ENCODE assay signal across 9 cellular contexts in genomic region chr19:8240274-8241229, GRCh38. TPM values are rescaled to one million over a fixed set of nuclear protein-coding genes. Genes with fewer than 3 reads are reported as not detected.
DNase-seq lines count a peak whose midpoint lies in the region; ATAC-seq and TF ChIP-seq lines count a peak whose summit lies in the region.
"Had no signal": no experiment of that assay in that cellular context is flagged by ENCODE, and none has a peak within 500 bp of the region (broad histone marks: within the 10 kb centered on the region; RNA-seq: fewer than 3 reads in every experiment).

No MANE protein-coding gene starts in this region.

- no peaks in the 10 kb centered on the region for H3F3A ChIP-seq in SK-N-SH (replicated peaks; ENCODE audit: insufficient read depth)

- H3K36me3 ChIP-seq in HUES48 (ENCODE audit: control insufficient read depth, insufficient read depth, low read length) = no peaks in the 10 kb centered on the region; the same call in 1 of the 2 replicates
- no peaks in the 10 kb centered on the region for H3K36me3 ChIP-seq in SK-N-SH (replicated peaks in 1 of 2; ENCODE audit: control insufficient read depth in 1 of 2, insufficient read depth in 2 of 2, low read length in 1 of 2)

- POLR2A ChIA-PET in SK-N-SH (lab: Yijun Ruan, JAX) = interaction anchor here (1.1 kb wide), 1 partner anchor 9 kb away, joined by 3 read pairs; no protein-coding TSS in a partner anchor

- 0 out of 2 replicates have a peak, but pooled peaks have one; percentile 20 for TF ChIP-seq RAD21 in SK-N-SH (IDR thresholded peaks at IDR 0.05; ENCODE audit: low read length)

- in situ Hi-C loops in astrocyte of the spinal cord (cut with HindIII; ENCODE audit: low sequenced_read_pairs) = no loop called here

- no peaks in the 10 kb centered on the region for H3K79me2 ChIP-seq in SK-N-SH (ENCODE audit: insufficient read depth)

- H3K9ac ChIP-seq in HUES48 (ENCODE audit: low read depth, low read length) (no peak overlapping the region), SK-N-SH (no peak overlapping the region)

- no peaks in the 10 kb centered on the region for H3K9me2 ChIP-seq in SK-N-SH

- H3K27ac ChIP-seq in HUES48 (ENCODE audit: low read depth, low read length) (peak overlapping the region; percentile 82), SK-N-SH (ENCODE audit: low read depth in 2 of 2, low read length in 1 of 2) (peak overlapping the region; percentile 14 to 91; a peak in 2 of 4 replicates), right cardiac atrium (ENCODE audit: low read length) (peak overlapping the region; percentile 77)
- H3K27ac ChIP-seq: 22Rv1 had no signal

- H3K4me1 ChIP-seq in HUES48 (ENCODE audit: control insufficient read depth, insufficient read depth, low read length) = peaks cover 11% of the 10 kb centered on the region
- H3K4me1 ChIP-seq in SK-N-SH (ENCODE audit: control insufficient read depth in 1 of 2, insufficient read depth in 2 of 2, low read depth in 1 of 2, low read length in 1 of 2) = peaks cover 4 to 18% of the 10 kb centered on the region in 2 experiments; a peak in 2 of 4 replicates
- H3K4me1 ChIP-seq in right cardiac atrium (ENCODE audit: control insufficient read depth, insufficient read depth, low read length) = peaks cover 7% of the 10 kb centered on the region

- peak; percentile 12 to 78; a peak in 3 of 4 replicates for TF ChIP-seq EP300 in SK-N-SH (IDR thresholded peaks at IDR 0.05; ENCODE audit: borderline replicate concordance in 1 of 2, low read depth in 1 of 2, low read length in 1 of 2)

- H3K9me3 ChIP-seq in HUES48 (ENCODE audit: control insufficient read depth, insufficient read depth, low read length) (no peaks in the 10 kb centered on the region), SK-N-SH (no peaks in the 10 kb centered on the region), right cardiac atrium (ENCODE audit: control insufficient read depth, low read length) (peaks cover 2% of the 10 kb centered on the region)

- H2AFZ ChIP-seq in SK-N-SH (ENCODE audit: low read depth) = no peak overlapping the region

- H4K20me1 ChIP-seq in SK-N-SH (ENCODE audit: insufficient read depth) = no peaks in the 10 kb centered on the region

- TF ChIP-seq CTCF in SK-N-SH (IDR thresholded peaks at IDR 0.05) (no peak), astrocyte of the spinal cord (IDR thresholded peaks at IDR 0.05; ENCODE audit: low read depth, low read length) (no peak)

- peak overlapping the region; percentile 40; the same call in 1 of the 2 replicates for H3K4me2 ChIP-seq in SK-N-SH

- ATAC-seq in right cardiac atrium = peak; percentile 81 to 90
- no peak for ATAC-seq in HG03571 (IDR thresholded peaks at IDR 0.05; ENCODE audit: unreplicated experiment)

- 15% methylated on average over 11 of the region's 17 CpGs for WGBS in SK-N-SH (ENCODE audit: low lambda C conversion rate)
- 10% methylated on average over 17 of the region's 17 CpGs for WGBS in right cardiac atrium

- DNase-seq in DMS153 (lab: John Stamatoyannopoulos, UW) (peak; percentile 7), DMS153 treated with DMSO at 0.1 percent for 48 hours (lab: John Stamatoyannopoulos, UW; ENCODE audit: unreplicated experiment) (no peak), SK-N-SH (peak; percentile 93), astrocyte of the spinal cord (ENCODE audit: low read depth, low spot score) (peak; percentile 91), right cardiac atrium (peak; percentile 88 to 95 (median 94)), renal cortical epithelial cell (ENCODE audit: low read depth) (peak; percentile 83)

- no peak overlapping the region for H3K4me3 ChIP-seq in HUES48 (ENCODE audit: low read depth, low read length)
- H3K4me3 ChIP-seq in SK-N-SH (ENCODE audit: low read depth in 2 of 2, low read length in 1 of 2) = no peak overlapping the region
- no peak overlapping the region for H3K4me3 ChIP-seq in astrocyte of the spinal cord (ENCODE audit: low read depth, low read length)
- H3K4me3 ChIP-seq in right cardiac atrium (ENCODE audit: low read length) = no peak overlapping the region

- H3K27me3 ChIP-seq in HUES48 (ENCODE audit: control insufficient read depth, insufficient read depth, low read length) (no peaks in the 10 kb centered on the region), SK-N-SH (ENCODE audit: insufficient read depth) (no peaks in the 10 kb centered on the region), right cardiac atrium (ENCODE audit: control insufficient read depth, insufficient read depth) (no peaks in the 10 kb centered on the region)

- intact Hi-C loops in right cardiac atrium (cut with DNase I) = loop anchor here in 1 of 4 donors (10.0 kb wide), 1 partner anchor 266 kb away; no protein-coding TSS in a partner anchor

- CTCF ChIA-PET in SK-N-SH (lab: Yijun Ruan, JAX) = interaction anchor here (0.6 to 5.5 kb wide), 8 partner anchors 12 to 297 kb away, joined by 3 to 35 read pairs (median 4); partner anchors contain the start of gene TIMM44

TF ChIP-seq in SK-N-SH, 30 proteins besides CTCF, POLR2A, EP300 and RAD21 (continues in another document):
- TF ChIP-seq NRF1 (IDR thresholded peaks at IDR 0.05; ENCODE audit: low read depth, low read length) (no peak), GABPA (IDR thresholded peaks at IDR 0.05; ENCODE audit: low read depth) (no peak), CHD2 (IDR thresholded peaks at IDR 0.05; ENCODE audit: low read length, partially characterized antibody) (no peak), FOXM1 (IDR thresholded peaks at IDR 0.05; ENCODE audit: low read depth) (no peak), ELF1 (IDR thresholded peaks at IDR 0.05) (no peak), RXRA (IDR thresholded peaks at IDR 0.05; ENCODE audit: borderline replicate concordance, low read depth) (no peak), USF1 (IDR thresholded peaks at IDR 0.05; ENCODE audit: borderline replicate concordance, low read depth) (peak; percentile 96), YY1 (IDR thresholded peaks at IDR 0.05; ENCODE audit: low read depth) (no peak), POLR2AphosphoS5 (IDR thresholded peaks at IDR 0.05; ENCODE audit: low read depth, low read length) (peak; percentile 33; the same call in 1 of the 2 replicates), JUND (IDR thresholded peaks at IDR 0.05) (no peak; the same call in 1 of the 2 replicates), TCF12 (IDR thresholded peaks at IDR 0.05) (peak; percentile 58), TAF1 (IDR thresholded peaks at IDR 0.05; ENCODE audit: borderline replicate concordance, low read depth, low read length) (0 out of 2 replicates have a peak, but pooled peaks have one; percentile 29), SIN3A (IDR thresholded peaks at IDR 0.05; ENCODE audit: borderline replicate concordance, low read depth, low read length) (0 out of 2 replicates have a peak, but pooled peaks have one; percentile 58), FOXJ3 (CRISPR knock-in tag; IDR thresholded peaks at IDR 0.05) (peak; percentile 83), RCOR1 (IDR thresholded peaks at IDR 0.05; ENCODE audit: low read length) (peak; percentile 61; the same call in 1 of the 2 replicates), RFX5 (IDR thresholded peaks at IDR 0.05; ENCODE audit: low read length) (no peak), MEF2A (IDR thresholded peaks at IDR 0.05; ENCODE audit: borderline replicate concordance, low read depth) (no peak), FOSL2 (IDR thresholded peaks at IDR 0.05; ENCODE audit: borderline replicate concordance, low read depth) (peak; percentile 71; the same call in 1 of the 2 replicates), MXI1 (IDR thresholded peaks at IDR 0.05; ENCODE audit: low read depth, low read length) (peak; percentile 80)
- TF ChIP-seq, protein P1, sequence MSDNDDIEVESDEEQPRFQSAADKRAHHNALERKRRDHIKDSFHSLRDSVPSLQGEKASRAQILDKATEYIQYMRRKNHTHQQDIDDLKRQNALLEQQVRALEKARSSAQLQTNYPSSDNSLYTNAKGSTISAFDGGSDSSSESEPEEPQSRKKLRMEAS (IDR thresholded peaks at IDR 0.05; ENCODE audit: low read depth) = peak; percentile 87
- TF ChIP-seq, protein P2, sequence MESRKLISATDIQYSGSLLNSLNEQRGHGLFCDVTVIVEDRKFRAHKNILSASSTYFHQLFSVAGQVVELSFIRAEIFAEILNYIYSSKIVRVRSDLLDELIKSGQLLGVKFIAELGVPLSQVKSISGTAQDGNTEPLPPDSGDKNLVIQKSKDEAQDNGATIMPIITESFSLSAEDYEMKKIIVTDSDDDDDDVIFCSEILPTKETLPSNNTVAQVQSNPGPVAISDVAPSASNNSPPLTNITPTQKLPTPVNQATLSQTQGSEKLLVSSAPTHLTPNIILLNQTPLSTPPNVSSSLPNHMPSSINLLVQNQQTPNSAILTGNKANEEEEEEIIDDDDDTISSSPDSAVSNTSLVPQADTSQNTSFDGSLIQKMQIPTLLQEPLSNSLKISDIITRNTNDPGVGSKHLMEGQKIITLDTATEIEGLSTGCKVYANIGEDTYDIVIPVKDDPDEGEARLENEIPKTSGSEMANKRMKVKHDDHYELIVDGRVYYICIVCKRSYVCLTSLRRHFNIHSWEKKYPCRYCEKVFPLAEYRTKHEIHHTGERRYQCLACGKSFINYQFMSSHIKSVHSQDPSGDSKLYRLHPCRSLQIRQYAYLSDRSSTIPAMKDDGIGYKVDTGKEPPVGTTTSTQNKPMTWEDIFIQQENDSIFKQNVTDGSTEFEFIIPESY (IDR thresholded peaks at IDR 0.05; ENCODE audit: borderline replicate concordance, low read depth) = no peak
- TF ChIP-seq, protein P3, sequence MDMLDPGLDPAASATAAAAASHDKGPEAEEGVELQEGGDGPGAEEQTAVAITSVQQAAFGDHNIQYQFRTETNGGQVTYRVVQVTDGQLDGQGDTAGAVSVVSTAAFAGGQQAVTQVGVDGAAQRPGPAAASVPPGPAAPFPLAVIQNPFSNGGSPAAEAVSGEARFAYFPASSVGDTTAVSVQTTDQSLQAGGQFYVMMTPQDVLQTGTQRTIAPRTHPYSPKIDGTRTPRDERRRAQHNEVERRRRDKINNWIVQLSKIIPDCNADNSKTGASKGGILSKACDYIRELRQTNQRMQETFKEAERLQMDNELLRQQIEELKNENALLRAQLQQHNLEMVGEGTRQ (IDR thresholded peaks at IDR 0.05; ENCODE audit: borderline replicate concordance, low read depth, low read length) = peak; percentile 85; the same call in 1 of the 2 replicates

RNA-seq across cellular contexts. Expression of gene CERS4, which starts 31.4 kb away (rescaled TPM):
- 36.5 and 41.4 TPM in 2 replicates for polyA plus RNA-seq in SK-N-SH (2012; rRNA removed)
- polyA plus RNA-seq in SK-N-SH (2012; cell fraction: cytosol; rRNA removed) = 19.7 and 28.8 TPM in 2 replicates
- 33.0 and 44.4 TPM in 2 replicates for polyA plus RNA-seq in SK-N-SH (2012; cell fraction: nucleus; rRNA removed)
- total RNA-seq in right cardiac atrium = 10 to 100 TPM; 16.1 to 20.9 (median 18.5) TPM
- 10.2 TPM for polyA plus RNA-seq in right cardiac atrium
- total RNA-seq in renal cortical epithelial cell = 16.8 and 18.2 TPM in 2 replicates
